In the genomic region with DNA sequence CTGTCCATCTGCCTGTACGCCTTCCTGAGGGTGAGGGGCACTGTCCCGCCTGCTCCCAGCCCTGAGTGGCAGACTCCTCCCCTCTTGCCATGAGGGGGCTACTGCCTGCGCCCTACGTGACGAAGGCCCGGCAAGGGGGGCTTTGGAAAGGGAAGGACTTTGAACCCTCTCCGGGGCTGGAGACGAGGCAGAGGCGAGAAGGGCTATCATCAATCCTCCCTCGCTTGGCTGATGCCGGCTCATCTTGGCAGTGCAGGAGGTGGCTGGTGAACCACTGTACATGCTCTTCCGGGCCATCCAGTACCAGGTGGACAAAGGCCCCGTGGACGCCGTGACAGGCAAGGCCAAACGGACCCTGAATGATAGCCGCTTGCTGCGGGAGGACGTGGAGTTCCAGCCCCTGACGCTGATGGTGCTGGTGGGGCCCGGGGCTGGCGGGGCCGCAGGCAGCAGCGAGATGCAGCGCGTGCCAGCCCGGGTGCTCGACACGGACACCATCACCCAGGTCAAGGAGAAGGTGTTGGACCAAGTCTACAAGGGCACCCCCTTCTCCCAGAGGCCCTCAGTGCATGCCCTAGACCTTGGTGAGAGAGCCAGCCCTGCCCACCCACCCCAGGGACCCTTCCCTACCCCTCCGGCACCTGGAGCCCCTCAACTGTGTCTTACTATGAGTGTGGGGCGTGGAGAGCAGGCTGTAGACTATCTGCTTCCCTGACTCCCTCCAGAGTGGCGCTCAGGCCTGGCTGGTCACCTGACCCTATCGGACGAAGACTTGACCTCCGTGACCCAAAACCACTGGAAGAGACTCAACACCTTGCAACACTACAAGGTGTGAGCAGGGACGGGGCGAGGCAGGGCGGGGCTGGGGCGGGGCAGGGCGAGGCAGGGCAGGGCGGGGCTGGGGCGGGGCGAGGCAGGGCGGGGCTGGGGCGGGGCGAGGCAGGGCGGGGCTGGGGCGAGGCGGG, we compare ENCODE assay signal across 23 cellular contexts. TPM values are rescaled to one million over a fixed set of nuclear protein-coding genes. Genes with fewer than 3 reads are reported as not detected.
DNase-seq lines count a peak whose midpoint lies in the region; ATAC-seq and TF ChIP-seq lines count a peak whose summit lies in the region.
"Had no signal": no experiment of that assay in that cellular context is flagged by ENCODE, and none has a peak within 500 bp of the region (broad histone marks: within the 10 kb centered on the region; RNA-seq: fewer than 3 reads in every experiment).

No MANE protein-coding gene starts in this region.

- no peaks in the 10 kb centered on the region for H3K27me3 ChIP-seq in SK-N-SH (ENCODE audit: insufficient read depth)
- H3K27me3 ChIP-seq: esophagus squamous epithelium, MG63, Peyer's patch had no signal

- DNase-seq in SK-N-SH (peak; percentile 27), HEK293T (ENCODE audit: extremely low spot score) (no peak), left ventricle myocardium superior (peak; percentile 9), NCI-H2227 treated with DMSO at 0.1 percent for 48 hours (lab: John Stamatoyannopoulos, UW) (no peak)
- DNase-seq: activated CD4-positive, alpha-beta T cell treated with anti-CD3 and anti-CD28 coated beads for 1 hour; activated gamma-delta T cell treated with Interleukin-2 at 50 U/mL for 16 hours; COR-L47; effector CD4-positive, alpha-beta T cell; esophagus squamous epithelium; MG63; NCI-H1694; NCI-H226; small intestine; stimulated activated CD4-positive, alpha-beta T cell treated with anti-CD3 and anti-CD28 coated beads, Interleukin-4, amount 100 ng/mL, for 1 hour had no signal

- TF ChIP-seq CTCF in SK-N-SH (IDR thresholded peaks at IDR 0.05) = no peak

- no peak for TF ChIP-seq EP300 in SK-N-SH (IDR thresholded peaks at IDR 0.05; ENCODE audit: borderline replicate concordance in 1 of 2, low read depth in 1 of 2, low read length in 1 of 2)

- H3K9me3 ChIP-seq in SK-N-SH = no peaks in the 10 kb centered on the region
- H3K9me3 ChIP-seq: esophagus squamous epithelium, HAP-1, MG63, Peyer's patch had no signal

- no peak for TF ChIP-seq RAD21 in SK-N-SH (IDR thresholded peaks at IDR 0.05; ENCODE audit: low read length)

- no peaks in the 10 kb centered on the region for H3F3A ChIP-seq in SK-N-SH (replicated peaks; ENCODE audit: insufficient read depth)

- no peak overlapping the region for H3K4me3 ChIP-seq in SK-N-SH (ENCODE audit: low read depth in 2 of 2, low read length in 1 of 2)
- H3K4me3 ChIP-seq: esophagus squamous epithelium, HAP-1, MG63, Peyer's patch had no signal

- no peaks in the 10 kb centered on the region for H3K9me2 ChIP-seq in SK-N-SH

- H3K79me2 ChIP-seq in SK-N-SH (ENCODE audit: insufficient read depth) = no peaks in the 10 kb centered on the region

- ATAC-seq in SK-N-SH treated with all-trans-retinoic acid at 6 μM for 48 hours (no peak), left ventricle myocardium superior (no peak)
- ATAC-seq in activated CD4-positive, CD25-positive, alpha-beta regulatory T cell treated with anti-CD3 and anti-CD28 coated beads, Interleukin-2, amount 50 U/mL, for 24 hours = no peak
- ATAC-seq: left colon had no signal

- peaks cover 0 to 7% of the 10 kb centered on the region in 2 experiments; a peak in 1 of 4 replicates for H3K4me1 ChIP-seq in SK-N-SH (ENCODE audit: control insufficient read depth in 1 of 2, insufficient read depth in 2 of 2, low read depth in 1 of 2, low read length in 1 of 2)

- no peak overlapping the region for H3K4me2 ChIP-seq in SK-N-SH

- H2AFZ ChIP-seq in SK-N-SH (ENCODE audit: low read depth) = no peak overlapping the region

- H3K27ac ChIP-seq in SK-N-SH (ENCODE audit: low read depth in 2 of 2, low read length in 1 of 2) = no peak overlapping the region
- H3K27ac ChIP-seq: 22Rv1, esophagus squamous epithelium, Peyer's patch had no signal

- CTCF ChIA-PET in SK-N-SH (lab: Yijun Ruan, JAX) = interaction anchor here (1.1 kb wide), 1 partner anchor 171 kb away, joined by 3 read pairs; no protein-coding TSS in a partner anchor
- CTCF ChIA-PET in HEK293T (lab: Yijun Ruan, JAX) = no interaction called here

- H3K9ac ChIP-seq in SK-N-SH = no peak overlapping the region

- POLR2A ChIA-PET in SK-N-SH (lab: Yijun Ruan, JAX) = no interaction called here
- POLR2A ChIA-PET in HEK293T (lab: Yijun Ruan, JAX) = interaction anchor here (0.8 kb wide), 1 partner anchor 18 kb away, joined by 4 read pairs; the partner anchor contains the start of genes IDH3G and SSR4

- no peaks in the 10 kb centered on the region for H4K20me1 ChIP-seq in SK-N-SH (ENCODE audit: insufficient read depth)

- H3K36me3 ChIP-seq in SK-N-SH (replicated peaks in 1 of 2; ENCODE audit: control insufficient read depth in 1 of 2, insufficient read depth in 2 of 2, low read length in 1 of 2) = peaks cover 0 to 2% of the 10 kb centered on the region in 2 experiments
- H3K36me3 ChIP-seq: HAP-1, MG63, Peyer's patch had no signal

- intact Hi-C loops in left ventricle myocardium superior (cut with micrococcal nuclease) = no loop called here

- WGBS in SK-N-SH (ENCODE audit: low lambda C conversion rate) = 66% methylated on average over 36 of the region's 49 CpGs

TF ChIP-seq in SK-N-SH, 30 proteins besides CTCF, POLR2A, EP300 and RAD21 (continues in another document):
- TF ChIP-seq, protein P1, sequence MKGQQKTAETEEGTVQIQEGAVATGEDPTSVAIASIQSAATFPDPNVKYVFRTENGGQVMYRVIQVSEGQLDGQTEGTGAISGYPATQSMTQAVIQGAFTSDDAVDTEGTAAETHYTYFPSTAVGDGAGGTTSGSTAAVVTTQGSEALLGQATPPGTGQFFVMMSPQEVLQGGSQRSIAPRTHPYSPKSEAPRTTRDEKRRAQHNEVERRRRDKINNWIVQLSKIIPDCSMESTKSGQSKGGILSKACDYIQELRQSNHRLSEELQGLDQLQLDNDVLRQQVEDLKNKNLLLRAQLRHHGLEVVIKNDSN (IDR thresholded peaks at IDR 0.05; ENCODE audit: borderline replicate concordance, low read depth) = no peak
- no peak for TF ChIP-seq RCOR1 (IDR thresholded peaks at IDR 0.05; ENCODE audit: low read length)
- TF ChIP-seq MEF2A (IDR thresholded peaks at IDR 0.05; ENCODE audit: borderline replicate concordance, low read depth) = no peak
- no peak for TF ChIP-seq FOSL2 (IDR thresholded peaks at IDR 0.05; ENCODE audit: borderline replicate concordance, low read depth)

TF ChIP-seq in SK-N-SH treated with all-trans-retinoic acid at 6 μM for 48 hours, 23 proteins besides CTCF, POLR2A, EP300 and RAD21 (continues in another document):
- no peak for TF ChIP-seq ARNTL (CRISPR knock-in tag; IDR thresholded peaks at IDR 0.05; ENCODE audit: borderline replicate concordance, low read depth)
- TF ChIP-seq OSR1 (CRISPR knock-in tag; IDR thresholded peaks at IDR 0.05) = no peak
- TF ChIP-seq BACH2 (CRISPR knock-in tag; IDR thresholded peaks at IDR 0.05; ENCODE audit: borderline replicate concordance) = no peak
- no peak for TF ChIP-seq ISL1 (CRISPR knock-in tag; IDR thresholded peaks at IDR 0.05)
- TF ChIP-seq ZFP3 (CRISPR knock-in tag; IDR thresholded peaks at IDR 0.05) = no peak
- TF ChIP-seq SNAI2 (CRISPR knock-in tag; IDR thresholded peaks at IDR 0.05) = no peak
- TF ChIP-seq ESRRG (CRISPR knock-in tag; IDR thresholded peaks at IDR 0.05) = no peak
- no peak for TF ChIP-seq ZNF8 (CRISPR knock-in tag; IDR thresholded peaks at IDR 0.05)

TF ChIP-seq in HEK293T, 16 proteins besides CTCF, POLR2A, EP300 and RAD21:
- TF ChIP-seq HDGF (IDR thresholded peaks at IDR 0.05; ENCODE audit: borderline replicate concordance) (no peak), ARNT (IDR thresholded peaks at IDR 0.05) (no peak), SP1 (IDR thresholded peaks at IDR 0.05) (peak; percentile 89)

RNA-seq across cellular contexts. Expression of gene SRPK3, which starts 4.9 kb away (rescaled TPM):
- polyA plus RNA-seq in SK-N-SH (2012; rRNA removed) = 0.50 and 0.74 TPM in 2 replicates
- 0.08 and 0.19 TPM in 2 replicates for polyA plus RNA-seq in SK-N-SH (2012; cell fraction: cytosol; rRNA removed)
- polyA plus RNA-seq in SK-N-SH (2012; cell fraction: nucleus; rRNA removed) = 0.80 and 1.5 TPM in 2 replicates
- total RNA-seq in left ventricle myocardium superior = 43.6 TPM
- total RNA-seq: mesothelial cell of epicardium, progenitor cell of endocrine pancreas had no signal
- polyA plus RNA-seq: neural cell had no signal

RNA-seq across cellular contexts. Expression of gene PLXNB3, which starts 11.9 kb away (rescaled TPM):
- polyA plus RNA-seq in SK-N-SH (2012; rRNA removed) = 13.8 and 15.5 TPM in 2 replicates
- polyA plus RNA-seq in SK-N-SH (2012; cell fraction: cytosol; rRNA removed) = 4.8 and 6.1 TPM in 2 replicates
- polyA plus RNA-seq in SK-N-SH (2012; cell fraction: nucleus; rRNA removed) = 102 and 172 TPM in 2 replicates
- 2.4 TPM for total RNA-seq in left ventricle myocardium superior

RNA-seq across cellular contexts. Expression of gene IDH3G, which starts 18.3 kb away (rescaled TPM):
- 78.0 and 107 TPM in 2 replicates for polyA plus RNA-seq in SK-N-SH (2012; rRNA removed)
- 38.1 and 53.3 TPM in 2 replicates for polyA plus RNA-seq in SK-N-SH (2012; cell fraction: cytosol; rRNA removed)
- polyA plus RNA-seq in SK-N-SH (2012; cell fraction: nucleus; rRNA removed) = 212 and 213 TPM in 2 replicates
- 81.2 TPM for total RNA-seq in left ventricle myocardium superior

RNA-seq across cellular contexts. Expression of gene SSR4, which starts 18.6 kb away (rescaled TPM):
- polyA plus RNA-seq in SK-N-SH (2012; rRNA removed) = 326 and 367 TPM in 2 replicates
- polyA plus RNA-seq in SK-N-SH (2012; cell fraction: cytosol; rRNA removed) = 195 and 259 TPM in 2 replicates
- polyA plus RNA-seq in SK-N-SH (2012; cell fraction: nucleus; rRNA removed) = 162 and 171 TPM in 2 replicates
- 145 TPM for total RNA-seq in left ventricle myocardium superior

RNA-seq across cellular contexts. Expression of gene ABCD1, which starts 51.3 kb away (rescaled TPM):
- polyA plus RNA-seq in SK-N-SH (2012; rRNA removed) = 7.2 and 7.9 TPM in 2 replicates
- polyA plus RNA-seq in SK-N-SH (2012; cell fraction: cytosol; rRNA removed) = 2.8 and 5.4 TPM in 2 replicates
- polyA plus RNA-seq in SK-N-SH (2012; cell fraction: nucleus; rRNA removed) = 17.4 and 18.9 TPM in 2 replicates
- total RNA-seq in left ventricle myocardium superior = 16.5 TPM

Comparison
In these comparisons a context has a peak if more than half of its experiments do, and no peak if none do; other contexts are left out.
1. DNase-seq: peak in SK-N-SH (single experiment) and left ventricle myocardium superior (single experiment); none in HEK293T (single experiment) and NCI-H2227 treated with DMSO at 0.1 percent for 48 hours (single experiment).